In the genomic region with DNA sequence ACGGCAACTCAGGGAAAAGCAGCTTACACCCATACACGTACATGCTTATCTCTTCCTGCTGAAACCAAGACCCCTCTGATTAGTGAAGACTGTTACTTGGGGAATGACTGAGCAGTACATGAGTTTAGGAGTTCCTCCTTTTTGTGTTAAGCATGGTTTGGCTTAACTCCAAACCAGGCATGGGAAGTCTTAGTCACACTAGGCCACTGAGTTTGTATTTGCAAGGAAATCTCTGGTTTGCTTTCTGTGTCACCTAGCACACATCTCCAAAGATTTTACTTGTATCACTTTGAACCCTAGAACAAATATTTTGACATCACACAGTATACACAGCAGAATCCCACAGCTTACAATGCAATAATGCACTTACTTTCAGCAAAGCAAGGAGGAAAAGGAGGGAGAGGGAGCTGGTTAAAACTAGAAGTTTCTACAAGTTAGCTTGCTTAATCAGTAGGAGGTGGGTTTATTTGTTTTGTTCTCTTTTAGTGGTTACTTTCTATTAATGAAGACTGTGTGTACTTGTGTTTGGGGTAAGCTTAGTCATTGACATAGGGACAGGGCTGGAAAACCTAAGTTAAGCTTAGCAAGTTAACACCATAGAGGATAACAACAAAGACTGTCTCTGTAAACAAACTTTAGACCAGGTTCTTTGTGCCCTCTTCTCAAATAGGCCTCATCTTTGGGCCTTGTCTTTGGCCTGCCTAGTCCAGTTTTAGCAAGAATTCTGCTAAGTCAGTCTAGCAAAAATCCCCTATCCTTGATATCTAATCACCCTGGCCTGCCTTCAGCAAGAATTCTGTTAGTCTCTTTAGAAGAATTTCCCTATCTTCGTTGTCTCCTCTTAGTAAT, we compare ENCODE assay signal across 1 cellular context.
TF ChIP-seq lines count a peak whose summit lies in the region.

No MANE protein-coding gene starts in this region.

TF ChIP-seq in K562, 482 proteins besides CTCF, POLR2A, EP300 and RAD21 (continued from another document and continues in another):
- TF ChIP-seq, protein P1, sequence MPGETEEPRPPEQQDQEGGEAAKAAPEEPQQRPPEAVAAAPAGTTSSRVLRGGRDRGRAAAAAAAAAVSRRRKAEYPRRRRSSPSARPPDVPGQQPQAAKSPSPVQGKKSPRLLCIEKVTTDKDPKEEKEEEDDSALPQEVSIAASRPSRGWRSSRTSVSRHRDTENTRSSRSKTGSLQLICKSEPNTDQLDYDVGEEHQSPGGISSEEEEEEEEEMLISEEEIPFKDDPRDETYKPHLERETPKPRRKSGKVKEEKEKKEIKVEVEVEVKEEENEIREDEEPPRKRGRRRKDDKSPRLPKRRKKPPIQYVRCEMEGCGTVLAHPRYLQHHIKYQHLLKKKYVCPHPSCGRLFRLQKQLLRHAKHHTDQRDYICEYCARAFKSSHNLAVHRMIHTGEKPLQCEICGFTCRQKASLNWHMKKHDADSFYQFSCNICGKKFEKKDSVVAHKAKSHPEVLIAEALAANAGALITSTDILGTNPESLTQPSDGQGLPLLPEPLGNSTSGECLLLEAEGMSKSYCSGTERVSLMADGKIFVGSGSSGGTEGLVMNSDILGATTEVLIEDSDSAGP (CRISPR knock-in tag; IDR thresholded peaks at IDR 0.05), result no peak
- TF ChIP-seq HNRNPLL (IDR thresholded peaks at IDR 0.05; ENCODE audit: low read depth, low read length, poor library complexity, severe bottlenecking), result no peak
- no peak for TF ChIP-seq HLTF (IDR thresholded peaks at IDR 0.05)
- no peak for TF ChIP-seq SREBF1 (IDR thresholded peaks at IDR 0.05; ENCODE audit: borderline replicate concordance, low read depth, low read length)
- TF ChIP-seq TRIM28 (IDR thresholded peaks at IDR 0.05), result no peak
- no peak for TF ChIP-seq STAT5A (IDR thresholded peaks at IDR 0.05; ENCODE audit: borderline replicate concordance, low read length)
- TF ChIP-seq KDM5B (IDR thresholded peaks at IDR 0.05; ENCODE audit: insufficient replicate concordance, low read depth, low read length), result no peak
- no peak for TF ChIP-seq ZNF282 (CRISPR knock-in tag; IDR thresholded peaks at IDR 0.05)
- no peak for TF ChIP-seq FOXK2 (conservative IDR thresholded peaks at IDR 0.05 in 1 of 2, IDR thresholded peaks at IDR 0.05 in 1 of 2; ENCODE audit: low read depth in 2 of 2)
- TF ChIP-seq ILF3 (IDR thresholded peaks at IDR 0.05; ENCODE audit: borderline replicate concordance), result no peak
- TF ChIP-seq KLF16 (IDR thresholded peaks at IDR 0.05), result no peak
- TF ChIP-seq, protein P2, sequence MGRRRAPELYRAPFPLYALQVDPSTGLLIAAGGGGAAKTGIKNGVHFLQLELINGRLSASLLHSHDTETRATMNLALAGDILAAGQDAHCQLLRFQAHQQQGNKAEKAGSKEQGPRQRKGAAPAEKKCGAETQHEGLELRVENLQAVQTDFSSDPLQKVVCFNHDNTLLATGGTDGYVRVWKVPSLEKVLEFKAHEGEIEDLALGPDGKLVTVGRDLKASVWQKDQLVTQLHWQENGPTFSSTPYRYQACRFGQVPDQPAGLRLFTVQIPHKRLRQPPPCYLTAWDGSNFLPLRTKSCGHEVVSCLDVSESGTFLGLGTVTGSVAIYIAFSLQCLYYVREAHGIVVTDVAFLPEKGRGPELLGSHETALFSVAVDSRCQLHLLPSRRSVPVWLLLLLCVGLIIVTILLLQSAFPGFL (CRISPR knock-in tag; IDR thresholded peaks at IDR 0.05), result no peak
- no peak for TF ChIP-seq HMG20B (CRISPR knock-in tag; IDR thresholded peaks at IDR 0.05)
- TF ChIP-seq, protein P3, sequence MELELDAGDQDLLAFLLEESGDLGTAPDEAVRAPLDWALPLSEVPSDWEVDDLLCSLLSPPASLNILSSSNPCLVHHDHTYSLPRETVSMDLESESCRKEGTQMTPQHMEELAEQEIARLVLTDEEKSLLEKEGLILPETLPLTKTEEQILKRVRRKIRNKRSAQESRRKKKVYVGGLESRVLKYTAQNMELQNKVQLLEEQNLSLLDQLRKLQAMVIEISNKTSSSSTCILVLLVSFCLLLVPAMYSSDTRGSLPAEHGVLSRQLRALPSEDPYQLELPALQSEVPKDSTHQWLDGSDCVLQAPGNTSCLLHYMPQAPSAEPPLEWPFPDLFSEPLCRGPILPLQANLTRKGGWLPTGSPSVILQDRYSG (tag; conservative IDR thresholded peaks at IDR 0.05; ENCODE audit: low read depth), result peak; percentile 30; the same call in 1 of the 2 replicates
- TF ChIP-seq HSF4 (CRISPR knock-in tag; IDR thresholded peaks at IDR 0.05; ENCODE audit: borderline replicate concordance), result no peak
- TF ChIP-seq ZNF24 (IDR thresholded peaks at IDR 0.05), result no peak
- TF ChIP-seq SMARCA4 (IDR thresholded peaks at IDR 0.05), result peak; percentile 91
- TF ChIP-seq, protein P4, sequence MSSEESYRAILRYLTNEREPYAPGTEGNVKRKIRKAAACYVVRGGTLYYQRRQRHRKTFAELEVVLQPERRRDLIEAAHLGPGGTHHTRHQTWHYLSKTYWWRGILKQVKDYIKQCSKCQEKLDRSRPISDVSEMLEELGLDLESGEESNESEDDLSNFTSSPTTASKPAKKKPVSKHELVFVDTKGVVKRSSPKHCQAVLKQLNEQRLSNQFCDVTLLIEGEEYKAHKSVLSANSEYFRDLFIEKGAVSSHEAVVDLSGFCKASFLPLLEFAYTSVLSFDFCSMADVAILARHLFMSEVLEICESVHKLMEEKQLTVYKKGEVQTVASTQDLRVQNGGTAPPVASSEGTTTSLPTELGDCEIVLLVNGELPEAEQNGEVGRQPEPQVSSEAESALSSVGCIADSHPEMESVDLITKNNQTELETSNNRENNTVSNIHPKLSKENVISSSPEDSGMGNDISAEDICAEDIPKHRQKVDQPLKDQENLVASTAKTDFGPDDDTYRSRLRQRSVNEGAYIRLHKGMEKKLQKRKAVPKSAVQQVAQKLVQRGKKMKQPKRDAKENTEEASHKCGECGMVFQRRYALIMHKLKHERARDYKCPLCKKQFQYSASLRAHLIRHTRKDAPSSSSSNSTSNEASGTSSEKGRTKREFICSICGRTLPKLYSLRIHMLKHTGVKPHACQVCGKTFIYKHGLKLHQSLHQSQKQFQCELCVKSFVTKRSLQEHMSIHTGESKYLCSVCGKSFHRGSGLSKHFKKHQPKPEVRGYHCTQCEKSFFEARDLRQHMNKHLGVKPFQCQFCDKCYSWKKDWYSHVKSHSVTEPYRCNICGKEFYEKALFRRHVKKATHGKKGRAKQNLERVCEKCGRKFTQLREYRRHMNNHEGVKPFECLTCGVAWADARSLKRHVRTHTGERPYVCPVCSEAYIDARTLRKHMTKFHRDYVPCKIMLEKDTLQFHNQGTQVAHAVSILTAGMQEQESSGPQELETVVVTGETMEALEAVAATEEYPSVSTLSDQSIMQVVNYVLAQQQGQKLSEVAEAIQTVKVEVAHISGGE (CRISPR knock-in tag; IDR thresholded peaks at IDR 0.05), result no peak
- TF ChIP-seq ZFX (CRISPR knock-in tag; IDR thresholded peaks at IDR 0.05), result peak; percentile 56
- peak; percentile 58; the same call in 1 of the 2 replicates for TF ChIP-seq ZNF197 (CRISPR knock-in tag; IDR thresholded peaks at IDR 0.05; ENCODE audit: low read depth)
- TF ChIP-seq MAFG (tag; conservative IDR thresholded peaks at IDR 0.05), result peak; percentile 84
- TF ChIP-seq, protein P5, sequence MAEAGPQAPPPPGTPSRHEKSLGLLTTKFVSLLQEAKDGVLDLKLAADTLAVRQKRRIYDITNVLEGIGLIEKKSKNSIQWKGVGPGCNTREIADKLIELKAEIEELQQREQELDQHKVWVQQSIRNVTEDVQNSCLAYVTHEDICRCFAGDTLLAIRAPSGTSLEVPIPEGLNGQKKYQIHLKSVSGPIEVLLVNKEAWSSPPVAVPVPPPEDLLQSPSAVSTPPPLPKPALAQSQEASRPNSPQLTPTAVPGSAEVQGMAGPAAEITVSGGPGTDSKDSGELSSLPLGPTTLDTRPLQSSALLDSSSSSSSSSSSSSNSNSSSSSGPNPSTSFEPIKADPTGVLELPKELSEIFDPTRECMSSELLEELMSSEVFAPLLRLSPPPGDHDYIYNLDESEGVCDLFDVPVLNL (CRISPR knock-in tag; IDR thresholded peaks at IDR 0.05; ENCODE audit: low read depth), result no peak
- TF ChIP-seq GABPB2 (CRISPR knock-in tag; conservative IDR thresholded peaks at IDR 0.05), result no peak
- TF ChIP-seq NEUROD1 (IDR thresholded peaks at IDR 0.05; ENCODE audit: borderline replicate concordance, low read depth, low read length, partially characterized antibody), result peak; percentile 41
- TF ChIP-seq ZNF121 (CRISPR knock-in tag; conservative IDR thresholded peaks at IDR 0.05), result no peak
- peak; percentile 91 for TF ChIP-seq DPF2 (IDR thresholded peaks at IDR 0.05)
- TF ChIP-seq, protein P6, sequence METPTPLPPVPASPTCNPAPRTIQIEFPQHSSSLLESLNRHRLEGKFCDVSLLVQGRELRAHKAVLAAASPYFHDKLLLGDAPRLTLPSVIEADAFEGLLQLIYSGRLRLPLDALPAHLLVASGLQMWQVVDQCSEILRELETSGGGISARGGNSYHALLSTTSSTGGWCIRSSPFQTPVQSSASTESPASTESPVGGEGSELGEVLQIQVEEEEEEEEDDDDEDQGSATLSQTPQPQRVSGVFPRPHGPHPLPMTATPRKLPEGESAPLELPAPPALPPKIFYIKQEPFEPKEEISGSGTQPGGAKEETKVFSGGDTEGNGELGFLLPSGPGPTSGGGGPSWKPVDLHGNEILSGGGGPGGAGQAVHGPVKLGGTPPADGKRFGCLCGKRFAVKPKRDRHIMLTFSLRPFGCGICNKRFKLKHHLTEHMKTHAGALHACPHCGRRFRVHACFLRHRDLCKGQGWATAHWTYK (CRISPR knock-in tag; IDR thresholded peaks at IDR 0.05), result no peak
- no peak for TF ChIP-seq ELF4 (CRISPR knock-in tag; IDR thresholded peaks at IDR 0.05)
- TF ChIP-seq BRCA1 (IDR thresholded peaks at IDR 0.05), result no peak
- no peak for TF ChIP-seq BRCA1 (CRISPR knock-in tag; IDR thresholded peaks at IDR 0.05)
- no peak for TF ChIP-seq CHD1 (IDR thresholded peaks at IDR 0.05; ENCODE audit: low read length)
- no peak for TF ChIP-seq FOXA1 (IDR thresholded peaks at IDR 0.05; ENCODE audit: borderline replicate concordance)
- no peak for TF ChIP-seq ZNF324 (CRISPR knock-in tag; IDR thresholded peaks at IDR 0.05)
- no peak for TF ChIP-seq MEIS2 (IDR thresholded peaks at IDR 0.05; ENCODE audit: partially characterized antibody)
- no peak for TF ChIP-seq RBM39 (optimal IDR thresholded peaks at IDR 0.05; ENCODE audit: low read depth, low read length)
- no peak for TF ChIP-seq EGR1 (conservative IDR thresholded peaks at IDR 0.05)
- TF ChIP-seq ZNF780A (CRISPR knock-in tag; IDR thresholded peaks at IDR 0.05), result no peak
- no peak for TF ChIP-seq DMBX1 (CRISPR knock-in tag; IDR thresholded peaks at IDR 0.05; ENCODE audit: borderline replicate concordance)
- no peak for TF ChIP-seq GTF2E2 (tag; IDR thresholded peaks at IDR 0.05)
- TF ChIP-seq SIN3A (IDR thresholded peaks at IDR 0.05; ENCODE audit: borderline replicate concordance in 2 of 2, control insufficient read depth in 1 of 2, low read depth in 2 of 2, low read length in 2 of 2), result no peak
- TF ChIP-seq MED1 (CRISPR knock-in tag; IDR thresholded peaks at IDR 0.05; ENCODE audit: borderline replicate concordance), result no peak
- TF ChIP-seq POLR3A (IDR thresholded peaks at IDR 0.05; ENCODE audit: borderline replicate concordance, extremely low read depth, insufficient read depth, insufficient read length), result no peak
- no peak for TF ChIP-seq PHF20 (IDR thresholded peaks at IDR 0.05; ENCODE audit: partially characterized antibody)
- TF ChIP-seq POLR3G (IDR thresholded peaks at IDR 0.05; ENCODE audit: extremely low read depth, insufficient read length, insufficient replicate concordance), result no peak
- no peak for TF ChIP-seq MCM5 (IDR thresholded peaks at IDR 0.05; ENCODE audit: low read depth)
- TF ChIP-seq ATF7 (IDR thresholded peaks at IDR 0.05), result no peak
- TF ChIP-seq RNF2 (IDR thresholded peaks at IDR 0.05), result peak; percentile 84
- TF ChIP-seq ATF1 (CRISPR knock-in tag; IDR thresholded peaks at IDR 0.05), result no peak
- TF ChIP-seq ATF1 (tag; IDR thresholded peaks at IDR 0.05), result peak; percentile 61
- TF ChIP-seq NFIC (IDR thresholded peaks at IDR 0.05), result peak; percentile 97
- TF ChIP-seq PHB2 (IDR thresholded peaks at IDR 0.05; ENCODE audit: low read depth), result no peak
- TF ChIP-seq, protein P7, sequence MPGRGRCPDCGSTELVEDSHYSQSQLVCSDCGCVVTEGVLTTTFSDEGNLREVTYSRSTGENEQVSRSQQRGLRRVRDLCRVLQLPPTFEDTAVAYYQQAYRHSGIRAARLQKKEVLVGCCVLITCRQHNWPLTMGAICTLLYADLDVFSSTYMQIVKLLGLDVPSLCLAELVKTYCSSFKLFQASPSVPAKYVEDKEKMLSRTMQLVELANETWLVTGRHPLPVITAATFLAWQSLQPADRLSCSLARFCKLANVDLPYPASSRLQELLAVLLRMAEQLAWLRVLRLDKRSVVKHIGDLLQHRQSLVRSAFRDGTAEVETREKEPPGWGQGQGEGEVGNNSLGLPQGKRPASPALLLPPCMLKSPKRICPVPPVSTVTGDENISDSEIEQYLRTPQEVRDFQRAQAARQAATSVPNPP (IDR thresholded peaks at IDR 0.05; ENCODE audit: borderline replicate concordance, insufficient read depth, insufficient read length), result no peak
- no peak for TF ChIP-seq CBX1 (IDR thresholded peaks at IDR 0.05; ENCODE audit: low read depth)
- peak; percentile 50 for TF ChIP-seq HDAC3 (IDR thresholded peaks at IDR 0.05; ENCODE audit: borderline replicate concordance, partially characterized antibody)
- peak; percentile 67; the same call in 1 of the 2 replicates for TF ChIP-seq JUN (IDR thresholded peaks at IDR 0.05; ENCODE audit: borderline replicate concordance, low read depth, low read length)
- no peak for TF ChIP-seq JUN (CRISPR knock-in tag; IDR thresholded peaks at IDR 0.05; ENCODE audit: borderline replicate concordance)
- TF ChIP-seq IRF2 (CRISPR knock-in tag; IDR thresholded peaks at IDR 0.05), result no peak
- TF ChIP-seq, protein P8, sequence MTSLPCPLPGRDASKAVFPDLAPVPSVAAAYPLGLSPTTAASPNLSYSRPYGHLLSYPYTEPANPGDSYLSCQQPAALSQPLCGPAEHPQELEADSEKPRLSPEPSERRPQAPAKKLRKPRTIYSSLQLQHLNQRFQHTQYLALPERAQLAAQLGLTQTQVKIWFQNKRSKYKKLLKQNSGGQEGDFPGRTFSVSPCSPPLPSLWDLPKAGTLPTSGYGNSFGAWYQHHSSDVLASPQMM (CRISPR knock-in tag; IDR thresholded peaks at IDR 0.05), result no peak
- TF ChIP-seq PRMT5 (CRISPR knock-in tag; IDR thresholded peaks at IDR 0.05), result no peak
- no peak; a peak in 1 of 4 replicates for TF ChIP-seq MAZ (CRISPR knock-in tag; conservative IDR thresholded peaks at IDR 0.05 in 1 of 2, IDR thresholded peaks at IDR 0.05 in 1 of 2)
- no peak for TF ChIP-seq FOXJ3 (CRISPR knock-in tag; IDR thresholded peaks at IDR 0.05)
- TF ChIP-seq MCM2 (IDR thresholded peaks at IDR 0.05; ENCODE audit: low read depth), result no peak
- no peak for TF ChIP-seq ZNF76 (CRISPR knock-in tag; IDR thresholded peaks at IDR 0.05; ENCODE audit: borderline replicate concordance)
- no peak for TF ChIP-seq ETS2 (tag; IDR thresholded peaks at IDR 0.05; ENCODE audit: borderline replicate concordance, poor library complexity, severe bottlenecking)
- TF ChIP-seq FOS (IDR thresholded peaks at IDR 0.05; ENCODE audit: extremely low read depth, insufficient read length), result peak; percentile 44
- TF ChIP-seq CBFA2T3 (IDR thresholded peaks at IDR 0.05), result peak; percentile 82
- TF ChIP-seq, protein P9, sequence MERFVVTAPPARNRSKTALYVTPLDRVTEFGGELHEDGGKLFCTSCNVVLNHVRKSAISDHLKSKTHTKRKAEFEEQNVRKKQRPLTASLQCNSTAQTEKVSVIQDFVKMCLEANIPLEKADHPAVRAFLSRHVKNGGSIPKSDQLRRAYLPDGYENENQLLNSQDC (CRISPR knock-in tag; IDR thresholded peaks at IDR 0.05), result no peak
